1 cellular context compared by ENCODE assay signal in the genomic region with DNA sequence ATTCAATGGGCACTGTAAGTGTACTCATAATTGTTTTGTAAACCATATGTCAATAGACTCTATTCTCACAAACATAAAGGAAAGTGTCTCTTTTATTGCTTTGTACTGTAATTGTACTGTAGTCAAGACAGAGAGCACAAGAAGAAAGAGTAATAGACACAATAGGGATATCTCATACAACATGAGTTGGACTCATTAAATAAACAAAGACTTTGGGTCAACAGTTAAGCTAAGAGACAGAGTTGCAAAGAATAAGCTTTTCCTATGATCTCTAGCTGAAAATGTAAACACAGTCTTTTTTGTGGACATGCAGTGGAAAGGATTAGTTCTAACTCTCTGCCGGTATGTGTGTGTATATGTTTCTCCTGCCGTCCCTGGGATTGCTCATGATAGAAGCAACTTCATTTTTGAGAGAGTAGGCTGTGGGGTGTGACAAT.
TF ChIP-seq lines count a peak whose summit lies in the region.

No MANE protein-coding gene starts in this region.

TF ChIP-seq in HepG2, 621 proteins besides CTCF, POLR2A, EP300 and RAD21 (continued from another document and continues in another):
- TF ChIP-seq, protein P1, sequence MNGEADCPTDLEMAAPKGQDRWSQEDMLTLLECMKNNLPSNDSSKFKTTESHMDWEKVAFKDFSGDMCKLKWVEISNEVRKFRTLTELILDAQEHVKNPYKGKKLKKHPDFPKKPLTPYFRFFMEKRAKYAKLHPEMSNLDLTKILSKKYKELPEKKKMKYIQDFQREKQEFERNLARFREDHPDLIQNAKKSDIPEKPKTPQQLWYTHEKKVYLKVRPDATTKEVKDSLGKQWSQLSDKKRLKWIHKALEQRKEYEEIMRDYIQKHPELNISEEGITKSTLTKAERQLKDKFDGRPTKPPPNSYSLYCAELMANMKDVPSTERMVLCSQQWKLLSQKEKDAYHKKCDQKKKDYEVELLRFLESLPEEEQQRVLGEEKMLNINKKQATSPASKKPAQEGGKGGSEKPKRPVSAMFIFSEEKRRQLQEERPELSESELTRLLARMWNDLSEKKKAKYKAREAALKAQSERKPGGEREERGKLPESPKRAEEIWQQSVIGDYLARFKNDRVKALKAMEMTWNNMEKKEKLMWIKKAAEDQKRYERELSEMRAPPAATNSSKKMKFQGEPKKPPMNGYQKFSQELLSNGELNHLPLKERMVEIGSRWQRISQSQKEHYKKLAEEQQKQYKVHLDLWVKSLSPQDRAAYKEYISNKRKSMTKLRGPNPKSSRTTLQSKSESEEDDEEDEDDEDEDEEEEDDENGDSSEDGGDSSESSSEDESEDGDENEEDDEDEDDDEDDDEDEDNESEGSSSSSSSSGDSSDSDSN (CRISPR knock-in tag; IDR thresholded peaks at IDR 0.05), result no peak
- TF ChIP-seq, protein P2, sequence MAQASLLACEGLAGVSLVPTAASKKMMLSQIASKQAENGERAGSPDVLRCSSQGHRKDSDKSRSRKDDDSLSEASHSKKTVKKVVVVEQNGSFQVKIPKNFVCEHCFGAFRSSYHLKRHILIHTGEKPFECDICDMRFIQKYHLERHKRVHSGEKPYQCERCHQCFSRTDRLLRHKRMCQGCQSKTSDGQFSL (CRISPR knock-in tag; IDR thresholded peaks at IDR 0.05), result no peak
- TF ChIP-seq PCBP1 (IDR thresholded peaks at IDR 0.05; ENCODE audit: borderline replicate concordance, low read depth, low read length) (no peak), HNF4G (IDR thresholded peaks at IDR 0.05; ENCODE audit: borderline replicate concordance, low read depth, low read length) (no peak), HNF4G (CRISPR knock-in tag; IDR thresholded peaks at IDR 0.05; ENCODE audit: borderline replicate concordance, low read depth) (no peak), ZBTB3 (CRISPR knock-in tag; IDR thresholded peaks at IDR 0.05; ENCODE audit: borderline replicate concordance, low read depth) (peak; percentile 91), NR2F2 (IDR thresholded peaks at IDR 0.05; ENCODE audit: borderline replicate concordance, low read depth) (peak; percentile 78), HDAC2 (CRISPR knock-in tag; IDR thresholded peaks at IDR 0.05) (peak; percentile 96), PLRG1 (conservative IDR thresholded peaks at IDR 0.05) (no peak), ZNF251 (CRISPR knock-in tag; IDR thresholded peaks at IDR 0.05) (no peak), NR3C1 (CRISPR knock-in tag; IDR thresholded peaks at IDR 0.05) (no peak), ZNF607 (CRISPR knock-in tag; IDR thresholded peaks at IDR 0.05; ENCODE audit: borderline replicate concordance) (no peak), ZNF562 (CRISPR knock-in tag; IDR thresholded peaks at IDR 0.05; ENCODE audit: borderline replicate concordance) (no peak), ZNF432 (CRISPR knock-in tag; IDR thresholded peaks at IDR 0.05; ENCODE audit: borderline replicate concordance) (no peak), ZFP90 (CRISPR knock-in tag; IDR thresholded peaks at IDR 0.05; ENCODE audit: borderline replicate concordance) (no peak), ZNF766 (CRISPR knock-in tag; IDR thresholded peaks at IDR 0.05; ENCODE audit: borderline replicate concordance) (no peak), IRF2 (CRISPR knock-in tag; IDR thresholded peaks at IDR 0.05) (peak; percentile 85), ZNF556 (CRISPR knock-in tag; IDR thresholded peaks at IDR 0.05; ENCODE audit: borderline replicate concordance) (no peak; the same call in 1 of the 2 replicates), FOXA3 (CRISPR knock-in tag; IDR thresholded peaks at IDR 0.05) (peak; percentile 99), SNAPC2 (CRISPR knock-in tag; IDR thresholded peaks at IDR 0.05) (no peak), FOXC1 (CRISPR knock-in tag; IDR thresholded peaks at IDR 0.05; ENCODE audit: borderline replicate concordance) (no peak), CBX2 (IDR thresholded peaks at IDR 0.05; ENCODE audit: low read depth, low read length) (no peak), CBX2 (CRISPR knock-in tag; IDR thresholded peaks at IDR 0.05; ENCODE audit: low read depth) (no peak), ZFP37 (CRISPR knock-in tag; IDR thresholded peaks at IDR 0.05; ENCODE audit: borderline replicate concordance) (no peak), NBN (conservative IDR thresholded peaks at IDR 0.05) (no peak), PAF1 (CRISPR knock-in tag; IDR thresholded peaks at IDR 0.05) (no peak), ZNF484 (CRISPR knock-in tag; IDR thresholded peaks at IDR 0.05; ENCODE audit: borderline replicate concordance, low read depth) (no peak), CBX1 (IDR thresholded peaks at IDR 0.05; ENCODE audit: low read depth) (no peak), ZNF670 (CRISPR knock-in tag; IDR thresholded peaks at IDR 0.05; ENCODE audit: borderline replicate concordance) (no peak), STAT5B (CRISPR knock-in tag; IDR thresholded peaks at IDR 0.05) (no peak), NFKBIZ (CRISPR knock-in tag; IDR thresholded peaks at IDR 0.05) (peak; percentile 77; the same call in 1 of the 2 replicates), SUZ12 (IDR thresholded peaks at IDR 0.05; ENCODE audit: low read depth, low read length) (no peak), ZNF160 (CRISPR knock-in tag; IDR thresholded peaks at IDR 0.05) (no peak), NPAS2 (CRISPR knock-in tag; IDR thresholded peaks at IDR 0.05; ENCODE audit: borderline replicate concordance) (no peak), AHR (CRISPR knock-in tag; IDR thresholded peaks at IDR 0.05) (no peak), JUND (CRISPR knock-in tag; IDR thresholded peaks at IDR 0.05) (no peak), ZBTB7A (CRISPR knock-in tag; IDR thresholded peaks at IDR 0.05) (no peak), JDP2 (CRISPR knock-in tag; IDR thresholded peaks at IDR 0.05; ENCODE audit: borderline replicate concordance) (no peak), U2AF1 (optimal IDR thresholded peaks at IDR 0.05; ENCODE audit: low read depth, low read length) (no peak), NFIC (IDR thresholded peaks at IDR 0.05; ENCODE audit: low read length) (peak; percentile 92)
- TF ChIP-seq, protein P3, sequence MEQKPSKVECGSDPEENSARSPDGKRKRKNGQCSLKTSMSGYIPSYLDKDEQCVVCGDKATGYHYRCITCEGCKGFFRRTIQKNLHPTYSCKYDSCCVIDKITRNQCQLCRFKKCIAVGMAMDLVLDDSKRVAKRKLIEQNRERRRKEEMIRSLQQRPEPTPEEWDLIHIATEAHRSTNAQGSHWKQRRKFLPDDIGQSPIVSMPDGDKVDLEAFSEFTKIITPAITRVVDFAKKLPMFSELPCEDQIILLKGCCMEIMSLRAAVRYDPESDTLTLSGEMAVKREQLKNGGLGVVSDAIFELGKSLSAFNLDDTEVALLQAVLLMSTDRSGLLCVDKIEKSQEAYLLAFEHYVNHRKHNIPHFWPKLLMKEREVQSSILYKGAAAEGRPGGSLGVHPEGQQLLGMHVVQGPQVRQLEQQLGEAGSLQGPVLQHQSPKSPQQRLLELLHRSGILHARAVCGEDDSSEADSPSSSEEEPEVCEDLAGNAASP (CRISPR knock-in tag; IDR thresholded peaks at IDR 0.05; ENCODE audit: borderline replicate concordance), result peak; percentile 55; the same call in 1 of the 2 replicates
- TF ChIP-seq, protein P4, sequence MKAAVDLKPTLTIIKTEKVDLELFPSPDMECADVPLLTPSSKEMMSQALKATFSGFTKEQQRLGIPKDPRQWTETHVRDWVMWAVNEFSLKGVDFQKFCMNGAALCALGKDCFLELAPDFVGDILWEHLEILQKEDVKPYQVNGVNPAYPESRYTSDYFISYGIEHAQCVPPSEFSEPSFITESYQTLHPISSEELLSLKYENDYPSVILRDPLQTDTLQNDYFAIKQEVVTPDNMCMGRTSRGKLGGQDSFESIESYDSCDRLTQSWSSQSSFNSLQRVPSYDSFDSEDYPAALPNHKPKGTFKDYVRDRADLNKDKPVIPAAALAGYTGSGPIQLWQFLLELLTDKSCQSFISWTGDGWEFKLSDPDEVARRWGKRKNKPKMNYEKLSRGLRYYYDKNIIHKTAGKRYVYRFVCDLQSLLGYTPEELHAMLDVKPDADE (CRISPR knock-in tag; IDR thresholded peaks at IDR 0.05), result no peak
- TF ChIP-seq, protein P5, sequence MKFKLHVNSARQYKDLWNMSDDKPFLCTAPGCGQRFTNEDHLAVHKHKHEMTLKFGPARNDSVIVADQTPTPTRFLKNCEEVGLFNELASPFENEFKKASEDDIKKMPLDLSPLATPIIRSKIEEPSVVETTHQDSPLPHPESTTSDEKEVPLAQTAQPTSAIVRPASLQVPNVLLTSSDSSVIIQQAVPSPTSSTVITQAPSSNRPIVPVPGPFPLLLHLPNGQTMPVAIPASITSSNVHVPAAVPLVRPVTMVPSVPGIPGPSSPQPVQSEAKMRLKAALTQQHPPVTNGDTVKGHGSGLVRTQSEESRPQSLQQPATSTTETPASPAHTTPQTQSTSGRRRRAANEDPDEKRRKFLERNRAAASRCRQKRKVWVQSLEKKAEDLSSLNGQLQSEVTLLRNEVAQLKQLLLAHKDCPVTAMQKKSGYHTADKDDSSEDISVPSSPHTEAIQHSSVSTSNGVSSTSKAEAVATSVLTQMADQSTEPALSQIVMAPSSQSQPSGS (CRISPR knock-in tag; IDR thresholded peaks at IDR 0.05), result peak; percentile 48; the same call in 1 of the 2 replicates
- TF ChIP-seq, protein P6, sequence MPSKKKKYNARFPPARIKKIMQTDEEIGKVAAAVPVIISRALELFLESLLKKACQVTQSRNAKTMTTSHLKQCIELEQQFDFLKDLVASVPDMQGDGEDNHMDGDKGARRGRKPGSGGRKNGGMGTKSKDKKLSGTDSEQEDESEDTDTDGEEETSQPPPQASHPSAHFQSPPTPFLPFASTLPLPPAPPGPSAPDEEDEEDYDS (CRISPR knock-in tag; IDR thresholded peaks at IDR 0.05), result peak; percentile 62
- TF ChIP-seq, protein P7, sequence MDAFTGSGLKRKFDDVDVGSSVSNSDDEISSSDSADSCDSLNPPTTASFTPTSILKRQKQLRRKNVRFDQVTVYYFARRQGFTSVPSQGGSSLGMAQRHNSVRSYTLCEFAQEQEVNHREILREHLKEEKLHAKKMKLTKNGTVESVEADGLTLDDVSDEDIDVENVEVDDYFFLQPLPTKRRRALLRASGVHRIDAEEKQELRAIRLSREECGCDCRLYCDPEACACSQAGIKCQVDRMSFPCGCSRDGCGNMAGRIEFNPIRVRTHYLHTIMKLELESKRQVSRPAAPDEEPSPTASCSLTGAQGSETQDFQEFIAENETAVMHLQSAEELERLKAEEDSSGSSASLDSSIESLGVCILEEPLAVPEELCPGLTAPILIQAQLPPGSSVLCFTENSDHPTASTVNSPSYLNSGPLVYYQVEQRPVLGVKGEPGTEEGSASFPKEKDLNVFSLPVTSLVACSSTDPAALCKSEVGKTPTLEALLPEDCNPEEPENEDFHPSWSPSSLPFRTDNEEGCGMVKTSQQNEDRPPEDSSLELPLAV (CRISPR knock-in tag; conservative IDR thresholded peaks at IDR 0.05; ENCODE audit: low read depth), result no peak
- TF ChIP-seq, protein P8, sequence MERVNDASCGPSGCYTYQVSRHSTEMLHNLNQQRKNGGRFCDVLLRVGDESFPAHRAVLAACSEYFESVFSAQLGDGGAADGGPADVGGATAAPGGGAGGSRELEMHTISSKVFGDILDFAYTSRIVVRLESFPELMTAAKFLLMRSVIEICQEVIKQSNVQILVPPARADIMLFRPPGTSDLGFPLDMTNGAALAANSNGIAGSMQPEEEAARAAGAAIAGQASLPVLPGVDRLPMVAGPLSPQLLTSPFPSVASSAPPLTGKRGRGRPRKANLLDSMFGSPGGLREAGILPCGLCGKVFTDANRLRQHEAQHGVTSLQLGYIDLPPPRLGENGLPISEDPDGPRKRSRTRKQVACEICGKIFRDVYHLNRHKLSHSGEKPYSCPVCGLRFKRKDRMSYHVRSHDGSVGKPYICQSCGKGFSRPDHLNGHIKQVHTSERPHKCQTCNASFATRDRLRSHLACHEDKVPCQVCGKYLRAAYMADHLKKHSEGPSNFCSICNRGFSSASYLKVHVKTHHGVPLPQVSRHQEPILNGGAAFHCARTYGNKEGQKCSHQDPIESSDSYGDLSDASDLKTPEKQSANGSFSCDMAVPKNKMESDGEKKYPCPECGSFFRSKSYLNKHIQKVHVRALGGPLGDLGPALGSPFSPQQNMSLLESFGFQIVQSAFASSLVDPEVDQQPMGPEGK (CRISPR knock-in tag; IDR thresholded peaks at IDR 0.05), result no peak
- TF ChIP-seq, protein P9, sequence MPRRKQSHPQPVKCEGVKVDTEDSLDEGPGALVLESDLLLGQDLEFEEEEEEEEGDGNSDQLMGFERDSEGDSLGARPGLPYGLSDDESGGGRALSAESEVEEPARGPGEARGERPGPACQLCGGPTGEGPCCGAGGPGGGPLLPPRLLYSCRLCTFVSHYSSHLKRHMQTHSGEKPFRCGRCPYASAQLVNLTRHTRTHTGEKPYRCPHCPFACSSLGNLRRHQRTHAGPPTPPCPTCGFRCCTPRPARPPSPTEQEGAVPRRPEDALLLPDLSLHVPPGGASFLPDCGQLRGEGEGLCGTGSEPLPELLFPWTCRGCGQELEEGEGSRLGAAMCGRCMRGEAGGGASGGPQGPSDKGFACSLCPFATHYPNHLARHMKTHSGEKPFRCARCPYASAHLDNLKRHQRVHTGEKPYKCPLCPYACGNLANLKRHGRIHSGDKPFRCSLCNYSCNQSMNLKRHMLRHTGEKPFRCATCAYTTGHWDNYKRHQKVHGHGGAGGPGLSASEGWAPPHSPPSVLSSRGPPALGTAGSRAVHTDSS (CRISPR knock-in tag; conservative IDR thresholded peaks at IDR 0.05), result no peak
- TF ChIP-seq, protein P10, sequence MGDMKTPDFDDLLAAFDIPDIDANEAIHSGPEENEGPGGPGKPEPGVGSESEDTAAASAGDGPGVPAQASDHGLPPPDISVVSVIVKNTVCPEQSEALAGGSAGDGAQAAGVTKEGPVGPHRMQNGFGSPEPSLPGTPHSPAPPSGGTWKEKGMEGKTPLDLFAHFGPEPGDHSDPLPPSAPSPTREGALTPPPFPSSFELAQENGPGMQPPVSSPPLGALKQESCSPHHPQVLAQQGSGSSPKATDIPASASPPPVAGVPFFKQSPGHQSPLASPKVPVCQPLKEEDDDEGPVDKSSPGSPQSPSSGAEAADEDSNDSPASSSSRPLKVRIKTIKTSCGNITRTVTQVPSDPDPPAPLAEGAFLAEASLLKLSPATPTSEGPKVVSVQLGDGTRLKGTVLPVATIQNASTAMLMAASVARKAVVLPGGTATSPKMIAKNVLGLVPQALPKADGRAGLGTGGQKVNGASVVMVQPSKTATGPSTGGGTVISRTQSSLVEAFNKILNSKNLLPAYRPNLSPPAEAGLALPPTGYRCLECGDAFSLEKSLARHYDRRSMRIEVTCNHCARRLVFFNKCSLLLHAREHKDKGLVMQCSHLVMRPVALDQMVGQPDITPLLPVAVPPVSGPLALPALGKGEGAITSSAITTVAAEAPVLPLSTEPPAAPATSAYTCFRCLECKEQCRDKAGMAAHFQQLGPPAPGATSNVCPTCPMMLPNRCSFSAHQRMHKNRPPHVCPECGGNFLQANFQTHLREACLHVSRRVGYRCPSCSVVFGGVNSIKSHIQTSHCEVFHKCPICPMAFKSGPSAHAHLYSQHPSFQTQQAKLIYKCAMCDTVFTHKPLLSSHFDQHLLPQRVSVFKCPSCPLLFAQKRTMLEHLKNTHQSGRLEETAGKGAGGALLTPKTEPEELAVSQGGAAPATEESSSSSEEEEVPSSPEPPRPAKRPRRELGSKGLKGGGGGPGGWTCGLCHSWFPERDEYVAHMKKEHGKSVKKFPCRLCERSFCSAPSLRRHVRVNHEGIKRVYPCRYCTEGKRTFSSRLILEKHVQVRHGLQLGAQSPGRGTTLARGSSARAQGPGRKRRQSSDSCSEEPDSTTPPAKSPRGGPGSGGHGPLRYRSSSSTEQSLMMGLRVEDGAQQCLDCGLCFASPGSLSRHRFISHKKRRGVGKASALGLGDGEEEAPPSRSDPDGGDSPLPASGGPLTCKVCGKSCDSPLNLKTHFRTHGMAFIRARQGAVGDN (CRISPR knock-in tag; IDR thresholded peaks at IDR 0.05), result no peak
